In genomic region chr10:15096661-15097010, GRCh38 we compare ENCODE assay signal across 8 cellular contexts. TPM values are rescaled to one million over a fixed set of nuclear protein-coding genes. Genes with fewer than 3 reads are reported as not detected.
DNase-seq lines count a peak whose midpoint lies in the region; ATAC-seq and TF ChIP-seq lines count a peak whose summit lies in the region.

No MANE protein-coding gene starts in this region.

- H3K27me3 ChIP-seq in BE2C (no peaks in the 10 kb centered on the region), MM.1S (replicated peaks; ENCODE audit: insufficient read depth, low read length) (no peaks in the 10 kb centered on the region)

- H3K9ac ChIP-seq in MM.1S (ENCODE audit: low read length), result peak overlapping the region; percentile 96

- H3K9me3 ChIP-seq in BE2C (no peaks in the 10 kb centered on the region), MM.1S (replicated peaks; ENCODE audit: insufficient read depth, low read length) (no peaks in the 10 kb centered on the region)

- peaks cover 13% of the 10 kb centered on the region for H3K36me3 Mint-ChIP-seq in endothelial cell (ENCODE audit: low read depth, unreplicated experiment)

- peak overlapping the region; percentile 98 for H2AFZ ChIP-seq in MM.1S (ENCODE audit: low read length)

- H3K4me1 ChIP-seq in BE2C (no peaks in the 10 kb centered on the region), MM.1S (ENCODE audit: low read length) (peaks cover 3% of the 10 kb centered on the region; the same call in 1 of the 2 replicates)

- peak overlapping the region; percentile 97; the same call in 1 of the 2 replicates for H3K27ac ChIP-seq in MM.1S (ENCODE audit: low read length)

- H4K20me1 ChIP-seq in MM.1S (ENCODE audit: insufficient read depth, low read length), result no peaks in the 10 kb centered on the region

- peaks cover 41% of the 10 kb centered on the region for H3K79me2 ChIP-seq in MM.1S (ENCODE audit: low read length)

- H3K4me3 ChIP-seq in BE2C (ENCODE audit: low read depth, low read length) (peak overlapping the region; percentile 86), MM.1S (ENCODE audit: low read length) (peak overlapping the region; percentile 80)

- ATAC-seq in GM21515 (IDR thresholded peaks at IDR 0.05; ENCODE audit: unreplicated experiment) (peak; percentile 22), omental fat pad (ENCODE audit: low FRiP score) (peak; percentile 23)

- H3F3A ChIP-seq in MM.1S (ENCODE audit: insufficient read depth, low read length), result peaks cover 15% of the 10 kb centered on the region; the same call in 1 of the 2 replicates

- H3K4me3 Mint-ChIP-seq in endothelial cell (ENCODE audit: unreplicated experiment), result peak overlapping the region; percentile 96

- peaks cover 11% of the 10 kb centered on the region for H3K27me3 Mint-ChIP-seq in endothelial cell (ENCODE audit: unreplicated experiment)

- H3K4me2 ChIP-seq in MM.1S (ENCODE audit: low read depth, low read length), result peak overlapping the region; percentile 98

- H3K9me2 ChIP-seq in MM.1S (replicated peaks; ENCODE audit: insufficient read depth, low read length), result no peaks in the 10 kb centered on the region

- H3K4me1 Mint-ChIP-seq in endothelial cell (ENCODE audit: unreplicated experiment), result peaks cover 5% of the 10 kb centered on the region

- no peak for DNase-seq in BE2C
- no peak for DNase-seq in MM.1S
- no peak for DNase-seq in endothelial cell (ENCODE audit: low spot score)
- DNase-seq in omental fat pad (ENCODE audit: low spot score), result no peak
- no peak for DNase-seq in NCI-H1092 (lab: John Stamatoyannopoulos, UW)
- no peak for DNase-seq in activated CD4-positive, alpha-beta T cell treated with anti-CD3 and anti-CD28 coated beads, Interleukin-2, amount 50 U/mL, for 4 hours
- DNase-seq in NCI-H510A (lab: John Stamatoyannopoulos, UW), result no peak

- H3K36me3 ChIP-seq in BE2C, result no peaks in the 10 kb centered on the region
- no peaks in the 10 kb centered on the region for H3K36me3 ChIP-seq in MM.1S (replicated peaks; ENCODE audit: insufficient read depth, low read length)

- no peaks in the 10 kb centered on the region for H3K9me3 Mint-ChIP-seq in endothelial cell (ENCODE audit: unreplicated experiment)

- H3K27ac Mint-ChIP-seq in endothelial cell (ENCODE audit: unreplicated experiment), result peak overlapping the region; percentile 87

- TF ChIP-seq CTCF in BE2C (IDR thresholded peaks at IDR 0.05; ENCODE audit: low read depth, low read length), result no peak
- TF ChIP-seq CTCF in MM.1S (IDR thresholded peaks at IDR 0.05; ENCODE audit: low read length), result no peak
- TF ChIP-seq CTCF in endothelial cell (IDR thresholded peaks at IDR 0.05; ENCODE audit: unreplicated experiment), result no peak
- TF ChIP-seq CTCF in omental fat pad (IDR thresholded peaks at IDR 0.05), result no peak

RNA-seq across cellular contexts. Expression of gene RPP38, which starts 0.5 kb away (rescaled TPM):
- 30.3 TPM for polyA plus RNA-seq in BE2C (2012; ENCODE audit: insufficient read depth, insufficient read length, low read depth)
- total RNA-seq in endothelial cell (ENCODE audit: unreplicated experiment) (13.0 TPM), omental fat pad (10 to 100 TPM in 3 of 4 donors, 1 to 10 TPM in 1; 9.4 to 15.4 (median 12.1) TPM)

RNA-seq across cellular contexts. Expression of gene ACBD7, which starts 8.1 kb away (rescaled TPM):
- not detected for polyA plus RNA-seq in BE2C (2012; ENCODE audit: insufficient read depth, insufficient read length, low read depth)
- 0.33 TPM for total RNA-seq in endothelial cell (ENCODE audit: unreplicated experiment)
- total RNA-seq in omental fat pad, result under 1 TPM in 1 of 4 donors, not detected in 3; 0.48 TPM

RNA-seq across cellular contexts. Expression of gene OLAH, which starts 52.9 kb away (rescaled TPM):
- not detected for polyA plus RNA-seq in BE2C (2012; ENCODE audit: insufficient read depth, insufficient read length, low read depth)
- total RNA-seq in endothelial cell (ENCODE audit: unreplicated experiment) (0.54 TPM), omental fat pad (1 to 10 TPM in 3 of 4 donors, not detected in 1; 1.1 to 4.7 (median 4.0) TPM)
